19 cellular contexts compared by ENCODE assay signal in the genomic region with DNA sequence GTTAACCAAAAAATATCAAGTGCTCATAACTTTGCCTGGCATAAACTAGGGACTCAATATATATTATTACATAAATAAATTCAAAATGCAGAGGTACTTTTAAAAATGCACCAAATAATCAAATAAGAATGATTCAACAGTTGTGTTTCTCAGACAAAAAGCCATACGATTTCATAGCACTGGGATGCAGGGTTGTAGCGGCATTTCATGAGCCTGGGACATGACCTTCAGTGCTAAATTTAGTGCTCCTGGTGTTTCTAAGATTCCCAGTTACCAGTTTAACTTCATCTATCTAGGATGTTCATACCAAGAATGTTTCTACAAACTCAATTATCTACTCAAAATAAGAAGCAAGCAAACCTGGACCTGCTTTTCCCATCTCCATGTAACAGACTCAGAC. TPM values are rescaled to one million over a fixed set of nuclear protein-coding genes. Genes with fewer than 3 reads are reported as not detected.
DNase-seq lines count a peak whose midpoint lies in the region; ATAC-seq and TF ChIP-seq lines count a peak whose summit lies in the region.
"Had no signal": no experiment of that assay in that cellular context is flagged by ENCODE, and none has a peak within 500 bp of the region (broad histone marks: within the 10 kb centered on the region; RNA-seq: fewer than 3 reads in every experiment).

No MANE protein-coding gene starts in this region.

- H4K20me1 ChIP-seq in OCI-LY7 (ENCODE audit: insufficient read depth, low read length) = no peaks in the 10 kb centered on the region

- BruUV-seq in OCI-LY7 (replicated peaks; lab: Mats Ljungman, UMichigan) = no TSS peak

- H3K4me2 ChIP-seq in OCI-LY7 (ENCODE audit: low read length) (peak overlapping the region; percentile 28; the same call in 1 of the 2 replicates), mesendoderm (ENCODE audit: low read length) (no peak overlapping the region)

- TF ChIP-seq CTCF in OCI-LY7 (conservative IDR thresholded peaks at IDR 0.05; ENCODE audit: low read length) = no peak
- TF ChIP-seq CTCF in upper lobe of left lung (IDR thresholded peaks at IDR 0.05) = no peak

- H3K79me1 ChIP-seq in mesendoderm (ENCODE audit: low read length) = no peaks in the 10 kb centered on the region

- H2BK120ac ChIP-seq in mesendoderm (ENCODE audit: low read depth, low read length) = no peak overlapping the region

- intact Hi-C loops in OCI-LY7 (cut with micrococcal nuclease; ENCODE audit: unreplicated experiment) = no loop called here

- peak overlapping the region; percentile 51 for H3K18ac ChIP-seq in mesendoderm (ENCODE audit: low read length)

- H3K9me3 ChIP-seq in OCI-LY7 (ENCODE audit: low read length) (no peaks in the 10 kb centered on the region), subcutaneous abdominal adipose tissue (ENCODE audit: control insufficient read depth in 5 of 5, low read length in 5 of 5) (no peaks in the 10 kb centered on the region), upper lobe of left lung (no peaks in the 10 kb centered on the region)
- H3K9me3 ChIP-seq: esophagus squamous epithelium, pancreas, right lobe of liver had no signal

- H3K56ac ChIP-seq in mesendoderm (ENCODE audit: low read length) = no peak overlapping the region

- H3K27me3 ChIP-seq in mesendoderm (ENCODE audit: insufficient read depth, low read length, poor library complexity) = no peaks in the 10 kb centered on the region
- no peaks in the 10 kb centered on the region for H3K27me3 ChIP-seq in subcutaneous abdominal adipose tissue (ENCODE audit: control insufficient read depth in 5 of 5, insufficient read depth in 4 of 5, low read length in 5 of 5)
- H3K27me3 ChIP-seq in upper lobe of left lung = no peaks in the 10 kb centered on the region
- H3K27me3 ChIP-seq: esophagus squamous epithelium, pancreas, right lobe of liver had no signal

- peaks cover 64% of the 10 kb centered on the region for H3K79me2 ChIP-seq in OCI-LY7 (ENCODE audit: insufficient read depth, low read depth, low read length)
- no peaks in the 10 kb centered on the region for H3K79me2 ChIP-seq in mesendoderm (ENCODE audit: control insufficient read depth, insufficient read depth, low read length)

- POLR2A ChIA-PET in OCI-LY7 (lab: Charles Lee) = interaction anchor here (2.3 kb wide), 1 partner anchor 9 kb away, joined by 9 read pairs; no protein-coding TSS in a partner anchor

- no peak overlapping the region for H2BK5ac ChIP-seq in mesendoderm (ENCODE audit: low read length)

- CTCF ChIA-PET in OCI-LY7 (lab: Charles Lee; ENCODE audit: unreplicated experiment) = interaction anchor here (1.4 kb wide), 1 partner anchor 11 kb away, joined by 4 read pairs; no protein-coding TSS in a partner anchor

- no peak overlapping the region for H3K4ac ChIP-seq in mesendoderm (ENCODE audit: low read depth, low read length)

- no peak overlapping the region for H2AK5ac ChIP-seq in mesendoderm (ENCODE audit: low read length)

- no peak overlapping the region for H2AFZ ChIP-seq in OCI-LY7 (ENCODE audit: low read length)

- H3K36me3 ChIP-seq in OCI-LY7 (ENCODE audit: insufficient read depth, low read length) (no peaks in the 10 kb centered on the region), mesendoderm (ENCODE audit: control insufficient read depth, insufficient read depth, low read length) (no peaks in the 10 kb centered on the region), subcutaneous abdominal adipose tissue (ENCODE audit: control insufficient read depth in 5 of 5, insufficient read depth in 5 of 5, low read length in 5 of 5) (no peaks in the 10 kb centered on the region), upper lobe of left lung (no peaks in the 10 kb centered on the region)
- H3K36me3 ChIP-seq: esophagus squamous epithelium, pancreas, right lobe of liver had no signal

- H2BK15ac ChIP-seq in mesendoderm (replicated peaks; ENCODE audit: low read depth) = no peak overlapping the region

- H3K27ac ChIP-seq in OCI-LY7 (ENCODE audit: low read depth, low read length, poor library complexity, severe bottlenecking) (no peak overlapping the region), mesendoderm (ENCODE audit: low read depth, low read length) (no peak overlapping the region), subcutaneous abdominal adipose tissue (ENCODE audit: low read depth, low read length) (peak overlapping the region; percentile 10), upper lobe of left lung (no peak overlapping the region)
- H3K27ac ChIP-seq: esophagus squamous epithelium, pancreas, right lobe of liver had no signal

- no peak for ATAC-seq in upper lobe of left lung (ENCODE audit: low FRiP score in 2 of 2)
- ATAC-seq: naive thymus-derived CD4-positive, alpha-beta T cell; pancreas; right lobe of liver had no signal

- no peaks in the 10 kb centered on the region for H3K9me2 ChIP-seq in OCI-LY7 (ENCODE audit: insufficient read depth, low read length)

- no peak overlapping the region for H4K8ac ChIP-seq in mesendoderm (ENCODE audit: low read depth, low read length)

- H3K9ac ChIP-seq in mesendoderm (ENCODE audit: low read length) (no peak overlapping the region), subcutaneous abdominal adipose tissue (ENCODE audit: low read length in 5 of 5) (no peak overlapping the region)

- peaks cover 68% of the 10 kb centered on the region for H3K4me1 ChIP-seq in OCI-LY7 (ENCODE audit: insufficient read depth, low read length, poor library complexity, severe bottlenecking)
- H3K4me1 ChIP-seq in mesendoderm (ENCODE audit: control insufficient read depth, low read depth, low read length) = no peaks in the 10 kb centered on the region
- H3K4me1 ChIP-seq in subcutaneous abdominal adipose tissue (ENCODE audit: control insufficient read depth in 5 of 5, insufficient read depth in 5 of 5, low read length in 5 of 5) = peaks cover 4 to 25% (median 15%) of the 10 kb centered on the region in 5 donors
- H3K4me1 ChIP-seq in upper lobe of left lung = peaks cover 12 to 24% (median 18%) of the 10 kb centered on the region in 4 donors

- no peak for TF ChIP-seq EP300 in upper lobe of left lung (IDR thresholded peaks at IDR 0.05)

- H4K5ac ChIP-seq in mesendoderm (ENCODE audit: low read length) = no peak overlapping the region

- DNase-seq in EH (ENCODE audit: low read depth) (peak; percentile 45), OCI-LY7 (ENCODE audit: low spot score) (no peak), mesendoderm (no peak), dermis blood vessel endothelial cell (no peak), inferior parietal cortex (ENCODE audit: extremely low spot score) (no peak), upper lobe of left lung (no peak)
- DNase-seq: activated CD4-positive, alpha-beta T cell treated with anti-CD3 and anti-CD28 coated beads, Interleukin-2, amount 50 U/mL, for 1 hour; DMS53; endodermal cell; esophagus squamous epithelium; Kasumi-1; naive thymus-derived CD4-positive, alpha-beta T cell; NCI-H187; NCI-H774; pancreas; right lobe of liver; SHP77 treated with DMSO at 0.1 percent for 48 hours; T-helper 1 cell had no signal

- TF ChIP-seq POLR2A in upper lobe of left lung (IDR thresholded peaks at IDR 0.05) = no peak

- H3K4me3 ChIP-seq in OCI-LY7 (ENCODE audit: low read depth, low read length, poor library complexity, severe bottlenecking) (no peak overlapping the region), mesendoderm (ENCODE audit: low read length) (no peak overlapping the region), subcutaneous abdominal adipose tissue (ENCODE audit: low read depth in 1 of 5, low read length in 5 of 5) (no peak overlapping the region), upper lobe of left lung (no peak overlapping the region)
- H3K4me3 ChIP-seq: esophagus squamous epithelium, pancreas, right lobe of liver had no signal

- WGBS in mesendoderm (ENCODE audit: extremely low coverage, insufficient coverage, low lambda C conversion rate) = no CpG with 5 or more reads among the region's 2 CpGs
- WGBS in upper lobe of left lung, 2 donors = 89 to 91% methylated on average over 2 of the region's 2 CpGs

- no peak overlapping the region for H3K23ac ChIP-seq in mesendoderm (ENCODE audit: low read length)

RNA-seq across cellular contexts. Expression of gene JAZF1, which starts 4.0 kb away (rescaled TPM):
- total RNA-seq in OCI-LY7 (2014; rRNA removed; shearing (Covaris generic)) = 4.6 and 6.3 TPM in 2 replicates
- total RNA-seq in OCI-LY7 (2022) = 25.0 and 33.9 TPM in 2 replicates
- polyA plus RNA-seq in mesendoderm (2013, experiment 1 of 2) = 12.2 TPM
- 11.7 TPM for polyA plus RNA-seq in mesendoderm (2013, experiment 2 of 2)
- 3.6 and 4.9 TPM in 2 replicates for total RNA-seq in dermis blood vessel endothelial cell
- 10 to 100 TPM in 4 of 6 donors, 1 to 10 TPM in 2; 4.2 to 19.4 (median 12.4) TPM for total RNA-seq in upper lobe of left lung
